Comparison of ENCODE assay signal across 18 cellular contexts in genomic region chr1:37239225-37239740, GRCh38.
A peak's percentile ranks its signal among the peaks of the same experiment; 100 is the strongest.
DNase-seq lines count a peak whose midpoint lies in the region; ATAC-seq, FAIRE-seq and TF ChIP-seq lines count a peak whose summit lies in the region.
"Had no signal": no experiment of that assay in that cellular context is flagged by ENCODE, and none has a peak within 500 bp of the region (broad histone marks: within the 10 kb centered on the region; RNA-seq: fewer than 3 reads in every experiment).

No MANE protein-coding gene starts in this region.

- H3K14ac ChIP-seq in H1 (ENCODE audit: insufficient read length) = no peak overlapping the region

- FAIRE-seq in H1 (lab: Jason Lieb, UNC) (no peak), frontal cortex (lab: Jason Lieb, UNC) (no peak)
- FAIRE-seq: HTR-8/SVneo had no signal

- peaks cover 3% of the 10 kb centered on the region; the same call in 1 of the 2 replicates for H3K23me2 ChIP-seq in H1 (ENCODE audit: low read depth, low read length)

- no peak overlapping the region for H2BK5ac ChIP-seq in H1 (ENCODE audit: low read depth, low read length)

- H4K91ac ChIP-seq in H1 (replicated peaks; ENCODE audit: insufficient read length, low read length) = peak overlapping the region; percentile 27

- H3K4me2 ChIP-seq in H1 (ENCODE audit: insufficient read depth in 1 of 2, low read depth in 2 of 2, low read length in 2 of 2) = no peak overlapping the region

- no peak overlapping the region for H2AK5ac ChIP-seq in H1 (ENCODE audit: low read depth, low read length)

- no peak overlapping the region for H3K9ac ChIP-seq in H1 (replicated peaks in 1 of 4; ENCODE audit: extremely low read depth in 1 of 4, low read depth in 3 of 4, low read length in 3 of 4)

- no peak overlapping the region for H4K5ac ChIP-seq in H1 (ENCODE audit: insufficient read length, low read depth, low read length)

- no peak overlapping the region for H2BK120ac ChIP-seq in H1 (replicated peaks; ENCODE audit: low read depth, low read length)

- no peak overlapping the region for H2AFZ ChIP-seq in H1 (ENCODE audit: low read length)

- H3K27me3 Mint-ChIP-seq in CD8-positive, alpha-beta T cell (ENCODE audit: low read depth) = peaks cover 36% of the 10 kb centered on the region

- POLR2A ChIA-PET in H1 (lab: Charles Lee; ENCODE audit: partially characterized antibody) = interaction anchor here (0.6 kb wide), 1 partner anchor 94 kb away, joined by 3 read pairs; no protein-coding TSS in a partner anchor
- POLR2A ChIA-PET in CD8-positive, alpha-beta T cell (lab: Charles Lee) = no interaction called here

- H4K20me1 ChIP-seq in H1 (replicated peaks in 1 of 2; ENCODE audit: control insufficient read depth in 1 of 2, insufficient read depth in 2 of 2, low read length in 2 of 2) = no peaks in the 10 kb centered on the region

- TF ChIP-seq EP300 in H1 (IDR thresholded peaks at IDR 0.05; ENCODE audit: borderline replicate concordance in 1 of 2, low read depth in 2 of 2, low read length in 2 of 2) = no peak

- peak overlapping the region; percentile 47; the same call in 1 of the 2 replicates for H2BK15ac ChIP-seq in H1 (ENCODE audit: low read length)

- H3K4me3 ChIP-seq in H1 (ENCODE audit: extremely low read depth in 1 of 4, insufficient read depth in 2 of 4, low read depth in 3 of 4, low read length in 4 of 4) (no peak overlapping the region), MG63 (no peak overlapping the region)
- no peak overlapping the region for H3K4me3 ChIP-seq in CD8-positive, alpha-beta T cell (ENCODE audit: low read depth, low read length)

- H3K18ac ChIP-seq in H1 (ENCODE audit: extremely low read depth, low read length) = peak overlapping the region; percentile 5; the same call in 1 of the 2 replicates

- no peaks in the 10 kb centered on the region for H3K4me1 Mint-ChIP-seq in CD8-positive, alpha-beta T cell (ENCODE audit: low read depth)

- H3K36me3 ChIP-seq in H1 (ENCODE audit: control insufficient read depth in 2 of 4, insufficient read depth in 4 of 4, low read length in 3 of 4) (no peaks in the 10 kb centered on the region), MG63 (no peaks in the 10 kb centered on the region)
- H3K36me3 ChIP-seq in CD8-positive, alpha-beta T cell (ENCODE audit: insufficient read depth, low read length) = no peaks in the 10 kb centered on the region

- 88% methylated on average over 4 of the region's 4 CpGs; no CpG with 5 or more reads in 1 of the 2 experiments for WGBS in H1 (ENCODE audit: extremely low coverage in 1 of 2, insufficient coverage in 1 of 2, insufficient read length in 1 of 2, insufficient replicate concordance in 2 of 2, low coverage in 1 of 2, low lambda C conversion rate in 2 of 2, missing lambda C conversion rate in 1 of 2), 2 experiments

- peak; percentile 55 for DNase-seq in NCI-H2227 (lab: John Stamatoyannopoulos, UW; ENCODE audit: unreplicated experiment)
- no peak for DNase-seq in NCI-H2227 treated with DMSO at 0.1 percent for 48 hours (lab: John Stamatoyannopoulos, UW)
- peak; percentile 12 for DNase-seq in ELF-1 (ENCODE audit: low read depth, low spot score)
- DNase-seq in NCI-H2171 (lab: John Stamatoyannopoulos, UW) = peak; percentile 81
- DNase-seq in H1 (ENCODE audit: low read depth in 1 of 2, low spot score in 2 of 2) = no peak
- no peak for DNase-seq in CD8-positive, alpha-beta T cell
- no peak for DNase-seq in MG63
- no peak for DNase-seq in frontal cortex (ENCODE audit: low spot score in 2 of 2)
- DNase-seq: 8988T, EL, NCI-H2107, OCI-M1, SHP77 treated with DMSO at 0.1 percent for 48 hours had no signal

- H3K79me1 ChIP-seq in H1 (ENCODE audit: low read depth, low read length) = no peaks in the 10 kb centered on the region

- no peaks in the 10 kb centered on the region for H3K79me2 ChIP-seq in H1 (ENCODE audit: control insufficient read depth in 1 of 2, insufficient read depth in 2 of 2, low read length in 2 of 2)

- H2BK20ac ChIP-seq in H1 (ENCODE audit: low read length) = peak overlapping the region; percentile 52; the same call in 1 of the 2 replicates

- H4K8ac ChIP-seq in H1 (ENCODE audit: extremely low read depth, insufficient read depth, low read length) = 0 out of 2 replicates have a peak overlapping the region, but pooled peaks have one; percentile 5

- H2BK12ac ChIP-seq in H1 (ENCODE audit: low read depth, low read length) = 0 out of 2 replicates have a peak overlapping the region, but pooled peaks have one; percentile 42

- TF ChIP-seq POLR2A in H1 (IDR thresholded peaks at IDR 0.05; ENCODE audit: control extremely low read depth in 1 of 2, low read depth in 2 of 2, low read length in 2 of 2) = no peak

- TF ChIP-seq CTCF in H1 (IDR thresholded peaks at IDR 0.05; ENCODE audit: control extremely low read depth in 1 of 3, insufficient read depth in 1 of 3, low read depth in 1 of 3, low read length in 3 of 3) = no peak
- no peak for TF ChIP-seq CTCF in CD8-positive, alpha-beta T cell (IDR thresholded peaks at IDR 0.05)

- H3K23ac ChIP-seq in H1 (ENCODE audit: insufficient read length) = no peak overlapping the region

- no peaks in the 10 kb centered on the region for H3K9me3 ChIP-seq in H1 (ENCODE audit: insufficient read depth in 2 of 2, low read depth in 1 of 2, low read length in 1 of 2)
- H3K9me3 ChIP-seq in CD8-positive, alpha-beta T cell (ENCODE audit: low read length) = no peaks in the 10 kb centered on the region
- H3K9me3 ChIP-seq in MG63 = no peaks in the 10 kb centered on the region

- intact Hi-C loops in CD8-positive, alpha-beta T cell (cut with DNase I, micrococcal nuclease) = no loop called here

- peak overlapping the region; percentile 32 for H3K4ac ChIP-seq in H1 (replicated peaks; ENCODE audit: insufficient read length, low read depth, low read length)

- H3K27ac Mint-ChIP-seq in CD8-positive, alpha-beta T cell = no peak overlapping the region

- ATAC-seq in CD8-positive, alpha-beta T cell = no peak
- ATAC-seq: HCT116 had no signal

- H3K27me3 ChIP-seq in H1 (replicated peaks in 1 of 4; ENCODE audit: control insufficient read depth in 3 of 4, extremely low read depth in 1 of 4, insufficient read depth in 3 of 4, low read length in 3 of 4) = no peaks in the 10 kb centered on the region; a peak in 1 of 7 replicates
- no peaks in the 10 kb centered on the region for H3K27me3 ChIP-seq in CD8-positive, alpha-beta T cell (ENCODE audit: insufficient read depth, low read length)
- H3K27me3 ChIP-seq in MG63 = no peaks in the 10 kb centered on the region

- no peaks in the 10 kb centered on the region for H3K36me3 Mint-ChIP-seq in CD8-positive, alpha-beta T cell
- H3K36me3 Mint-ChIP-seq: IgD-negative memory B cell had no signal

- no peak overlapping the region for H3K56ac ChIP-seq in H1 (replicated peaks; ENCODE audit: insufficient read length, low read depth, low read length)

- no peak overlapping the region for H3K4me3 Mint-ChIP-seq in CD8-positive, alpha-beta T cell

- H3K9me3 Mint-ChIP-seq in CD8-positive, alpha-beta T cell = no peaks in the 10 kb centered on the region

- CTCF ChIA-PET in H1 (lab: Charles Lee; ENCODE audit: partially characterized antibody) = interaction anchor here (0.9 kb wide), 1 partner anchor 16 kb away, joined by 3 read pairs; no protein-coding TSS in a partner anchor
- CTCF ChIA-PET in CD8-positive, alpha-beta T cell (lab: Charles Lee) = no interaction called here

- H3K4me1 ChIP-seq in H1 (replicated peaks in 1 of 4; ENCODE audit: control insufficient read depth in 3 of 4, insufficient read depth in 4 of 4, low read length in 3 of 4) = peaks cover 10 to 40% (median 23%) of the 10 kb centered on the region in 4 experiments
- H3K4me1 ChIP-seq in CD8-positive, alpha-beta T cell (ENCODE audit: insufficient read depth, low read length) = no peaks in the 10 kb centered on the region

- no peak overlapping the region for H3K27ac ChIP-seq in H1 (ENCODE audit: low read depth, low read length)
- no peak overlapping the region for H3K27ac ChIP-seq in CD8-positive, alpha-beta T cell (ENCODE audit: low read depth, low read length)
- H3K27ac ChIP-seq: C4-2B, HL-60 had no signal

- TF ChIP-seq RAD21 in H1 (IDR thresholded peaks at IDR 0.05 in 1 of 2, conservative IDR thresholded peaks at IDR 0.05 in 1 of 2; ENCODE audit: low read depth in 2 of 2, low read length in 2 of 2) = no peak

TF ChIP-seq in H1, 55 proteins besides CTCF, POLR2A, EP300 and RAD21:
- no peak for TF ChIP-seq RBBP5 (IDR thresholded peaks at IDR 0.05; ENCODE audit: borderline replicate concordance, low read depth, low read length)
- TF ChIP-seq NANOG (IDR thresholded peaks at IDR 0.05; ENCODE audit: insufficient read depth, low read depth, low read length, poor library complexity, severe bottlenecking) = no peak
- TF ChIP-seq CEBPB (IDR thresholded peaks at IDR 0.05; ENCODE audit: low read depth, low read length) = no peak
- TF ChIP-seq POLR2AphosphoS5 (IDR thresholded peaks at IDR 0.05; ENCODE audit: low read depth, low read length) = no peak
- no peak for TF ChIP-seq TBP (IDR thresholded peaks at IDR 0.05; ENCODE audit: low read depth, low read length)
- no peak for TF ChIP-seq POU5F1 (IDR thresholded peaks at IDR 0.05; ENCODE audit: low read depth, low read length)
- no peak for TF ChIP-seq CHD2 (IDR thresholded peaks at IDR 0.05; ENCODE audit: low read length)

Comparison
In these comparisons a context has a peak if more than half of its experiments do, and no peak if none do; other contexts are left out.
1. DNase-seq: peak in NCI-H2227 (single experiment), ELF-1 (single experiment) and NCI-H2171 (single experiment); none in NCI-H2227 treated with DMSO at 0.1 percent for 48 hours (single experiment), H1 (0 of 2), CD8-positive, alpha-beta T cell (0 of 7), MG63 (single experiment) and frontal cortex (0 of 2).